Comparison of ENCODE assay signal across 1 cellular context in genomic region chr3:88149516-88150362, GRCh38.
TF ChIP-seq lines count a peak whose summit lies in the region.

TSS of gene C3orf38 (plus strand) at chr3:88149959. CDS start at chr3:88150053, 94 bp downstream.

TF ChIP-seq in HEK293, 187 proteins besides CTCF, POLR2A, EP300 and RAD21 (continued from another document):
- no peak for TF ChIP-seq ZNF23 (tag by site-specific recombination; IDR thresholded peaks at IDR 0.05; ENCODE audit: borderline replicate concordance)
- TF ChIP-seq ZNF768 (tag by site-specific recombination; IDR thresholded peaks at IDR 0.05) = no peak
- 0 out of 2 replicates have a peak, but pooled peaks have one; percentile 25 for TF ChIP-seq ZFP37 (tag by site-specific recombination; IDR thresholded peaks at IDR 0.05)
- no peak for TF ChIP-seq ZNF350 (tag by site-specific recombination; IDR thresholded peaks at IDR 0.05)
TF ChIP-seq in HEK293: peak in this region for 61.
